25 cellular contexts compared by ENCODE assay signal in genomic region chr2:52794611-52795010, GRCh38.
"Had no signal": no experiment of that assay in that cellular context is flagged by ENCODE, and none has a peak within 500 bp of the region (broad histone marks: within the 10 kb centered on the region; RNA-seq: fewer than 3 reads in every experiment).

No MANE protein-coding gene starts in this region.

- H3K4me1 ChIP-seq: neural progenitor cell, parathyroid adenoma, psoas muscle, right lobe of liver, tibial nerve, uterus had no signal

- H3K4me3 ChIP-seq: lung, neural progenitor cell, psoas muscle, right lobe of liver, smooth muscle cell, tibial nerve, uterus had no signal

- ATAC-seq: natural killer cell; psoas muscle; right lobe of liver; stimulated activated memory B cell treated with anti-CD40 and anti-IgM and Interleukin-4, amounts not matched to agents 10 μg/mL and 1 μg/mL and 100 μg/mL, for 72 hours; stimulated activated naive CD8-positive, alpha-beta T cell treated with anti-CD3 and anti-CD28 coated beads, Interleukin-15, amount 100 ng/mL, for 72 hours had no signal

- DNase-seq: hypothalamus; immature natural killer cell; kidney; mesendoderm; naive B cell; natural killer cell; nephron progenitor cell; occipital lobe; psoas muscle; right lobe of liver; stimulated activated CD4-positive, alpha-beta T cell treated with anti-CD3 and anti-CD28 coated beads, Interleukin-1b, Interleukin-23, amount 100 ng/mL, for 48 hours; stimulated activated CD4-positive, alpha-beta T cell treated with anti-CD3 and anti-CD28 coated beads, Interleukin-2, amount 100 ng/mL, for 48 hours; stimulated activated CD4-positive, alpha-beta T cell treated with anti-CD3 and anti-CD28 coated beads, Interleukin-4, amount 100 ng/mL, for 4 hours; stimulated activated CD8-positive, alpha-beta memory T cell treated with anti-CD3 and anti-CD28 coated beads, Interleukin-4, amount 100 ng/mL, for 48 hours; stimulated activated naive CD4-positive, alpha-beta T cell treated with Interleukin-2 at 50 U/mL for 16 hours; stimulated activated naive CD8-positive, alpha-beta T cell treated with anti-CD3 and anti-CD28 coated beads, Interleukin-15, amount 100 ng/mL, for 72 hours; substantia nigra; uterus had no signal

- H3K27me3 ChIP-seq: neural progenitor cell, neutrophil, right lobe of liver, tibial nerve, uterus had no signal

- H3K9me3 ChIP-seq: neutrophil, right lobe of liver, uterus had no signal

- H3K27ac ChIP-seq: neural progenitor cell, neutrophil, parathyroid adenoma, psoas muscle, right lobe of liver, tibial nerve, uterus had no signal

- H3K36me3 ChIP-seq: neural progenitor cell, neutrophil, right lobe of liver, tibial nerve, uterus had no signal
